In genomic region chr22:24592144-24592845, GRCh38 we compare ENCODE assay signal across 8 cellular contexts. TPM values are rescaled to one million over a fixed set of nuclear protein-coding genes. Genes with fewer than 3 reads are reported as not detected.
A peak's percentile ranks its signal among the peaks of the same experiment; 100 is the strongest.
DNase-seq lines count a peak whose midpoint lies in the region; ATAC-seq and TF ChIP-seq lines count a peak whose summit lies in the region.

No MANE protein-coding gene starts in this region.

- H3K4me1 Mint-ChIP-seq in activated CD8-positive, alpha-beta memory T cell treated with anti-CD3 and anti-CD28 coated beads, Interleukin-2, amount 10 ng/mL, durations not matched to agents 7 days and 5 days, result peaks cover 6% of the 10 kb centered on the region
- H3K4me1 Mint-ChIP-seq in naive thymus-derived CD4-positive, alpha-beta T cell, result peaks cover 0 to 11% (median 6%) of the 10 kb centered on the region in 7 donors

- peak overlapping the region; percentile 40 for H3K27ac Mint-ChIP-seq in activated CD8-positive, alpha-beta memory T cell treated with anti-CD3 and anti-CD28 coated beads, Interleukin-2, amount 10 ng/mL, durations not matched to agents 7 days and 5 days
- H3K27ac Mint-ChIP-seq in naive thymus-derived CD4-positive, alpha-beta T cell, result peak overlapping the region in 2 of 9 donors; percentile 46 to 54

- TF ChIP-seq CTCF in RWPE1 (conservative IDR thresholded peaks at IDR 0.05; ENCODE audit: low read depth) (no peak), epithelial cell of proximal tubule (conservative IDR thresholded peaks at IDR 0.05; ENCODE audit: low read depth, low read length) (no peak)

- no peaks in the 10 kb centered on the region for H3K4me1 ChIP-seq in naive thymus-derived CD4-positive, alpha-beta T cell (ENCODE audit: control insufficient read depth in 2 of 2, insufficient read depth in 2 of 2, low read length in 2 of 2)

- H3K27ac ChIP-seq in RWPE1, result peak overlapping the region; percentile 76
- H3K27ac ChIP-seq in naive thymus-derived CD4-positive, alpha-beta T cell (ENCODE audit: low read depth, low read length), result no peak overlapping the region

- H3K4me3 Mint-ChIP-seq in activated CD8-positive, alpha-beta memory T cell treated with anti-CD3 and anti-CD28 coated beads, Interleukin-2, amount 10 ng/mL, durations not matched to agents 7 days and 5 days, result peak overlapping the region; percentile 75
- H3K4me3 Mint-ChIP-seq in naive thymus-derived CD4-positive, alpha-beta T cell, result peak overlapping the region; percentile 67 to 90 (median 82)

- no peaks in the 10 kb centered on the region for H3K9me3 ChIP-seq in naive thymus-derived CD4-positive, alpha-beta T cell (ENCODE audit: control insufficient read depth in 2 of 3, low read length in 3 of 3)

- H3K4me3 ChIP-seq in epithelial cell of proximal tubule (ENCODE audit: low read depth, low read length), result peak overlapping the region; percentile 69
- H3K4me3 ChIP-seq in naive thymus-derived CD4-positive, alpha-beta T cell (ENCODE audit: low read length), result no peak overlapping the region

- intact Hi-C loops in naive thymus-derived CD4-positive, alpha-beta T cell (cut with micrococcal nuclease), result no loop called here

- no peak for DNase-seq in activated CD8-positive, alpha-beta memory T cell treated with anti-CD3 and anti-CD28 coated beads, Interleukin-2, amount 10 ng/mL, durations not matched to agents 7 days and 5 days
- no peak for DNase-seq in activated CD8-positive, alpha-beta memory T cell treated with anti-CD3 and anti-CD28 coated beads, Interleukin-2, amount 50 U/mL, for 48 hours
- DNase-seq in RWPE1 (ENCODE audit: low spot score) (peak; percentile 10), epithelial cell of proximal tubule (ENCODE audit: low read depth) (no peak), NCI-H1092 treated with DMSO at 0.1 percent for 48 hours (lab: John Stamatoyannopoulos, UW) (no peak), left lobe of liver (ENCODE audit: low spot score) (no peak)
- DNase-seq in naive thymus-derived CD4-positive, alpha-beta T cell, result peak in 1 of 9 donors; percentile 41

- H3K27me3 ChIP-seq in naive thymus-derived CD4-positive, alpha-beta T cell (ENCODE audit: control insufficient read depth in 2 of 2, insufficient read depth in 2 of 2, low read length in 2 of 2), result no peaks in the 10 kb centered on the region

- no peaks in the 10 kb centered on the region for H3K9me3 Mint-ChIP-seq in activated CD8-positive, alpha-beta memory T cell treated with anti-CD3 and anti-CD28 coated beads, Interleukin-2, amount 10 ng/mL, durations not matched to agents 7 days and 5 days (ENCODE audit: low read depth)
- no peaks in the 10 kb centered on the region for H3K9me3 Mint-ChIP-seq in naive thymus-derived CD4-positive, alpha-beta T cell

- peaks cover 0 to 4% (median 0%) of the 10 kb centered on the region in 3 experiments for H3K36me3 ChIP-seq in naive thymus-derived CD4-positive, alpha-beta T cell (ENCODE audit: control insufficient read depth in 2 of 3, insufficient read depth in 3 of 3, low read length in 3 of 3)

- peak; percentile 13 for ATAC-seq in activated CD8-positive, alpha-beta memory T cell treated with anti-CD3 and anti-CD28 coated beads, Interleukin-2, amount 10 ng/mL, durations not matched to agents 7 days and 5 days
- no peak for ATAC-seq in naive thymus-derived CD4-positive, alpha-beta T cell
- ATAC-seq in left lobe of liver (no peak), HG03439 (IDR thresholded peaks at IDR 0.05; ENCODE audit: unreplicated experiment) (no peak)

- CTCF ChIA-PET in activated CD8-positive, alpha-beta memory T cell treated with anti-CD3 and anti-CD28 coated beads, Interleukin-2, amount 10 ng/mL, durations not matched to agents 7 days and 5 days (lab: Charles Lee), result interaction anchor here (0.6 kb wide), 1 partner anchor 28 kb away, joined by 3 read pairs; no protein-coding TSS in a partner anchor
- CTCF ChIA-PET in RWPE1 (lab: Yijun Ruan, JAX), result interaction anchor here (0.6 kb wide), 1 partner anchor 168 kb away, joined by 3 read pairs; no protein-coding TSS in a partner anchor
- CTCF ChIA-PET in naive thymus-derived CD4-positive, alpha-beta T cell (lab: Charles Lee), result no interaction called here

- H3K36me3 Mint-ChIP-seq in activated CD8-positive, alpha-beta memory T cell treated with anti-CD3 and anti-CD28 coated beads, Interleukin-2, amount 10 ng/mL, durations not matched to agents 7 days and 5 days, result no peaks in the 10 kb centered on the region
- peaks cover 0 to 9% (median 0%) of the 10 kb centered on the region in 5 donors for H3K36me3 Mint-ChIP-seq in naive thymus-derived CD4-positive, alpha-beta T cell

- POLR2A ChIA-PET in RWPE1 (lab: Yijun Ruan, JAX; ENCODE audit: low non-redundant PET), result no interaction called here
- POLR2A ChIA-PET in naive thymus-derived CD4-positive, alpha-beta T cell (lab: Charles Lee), result no interaction called here

- H3K27me3 Mint-ChIP-seq in activated CD8-positive, alpha-beta memory T cell treated with anti-CD3 and anti-CD28 coated beads, Interleukin-2, amount 10 ng/mL, durations not matched to agents 7 days and 5 days, result peaks cover 5% of the 10 kb centered on the region
- H3K27me3 Mint-ChIP-seq in naive thymus-derived CD4-positive, alpha-beta T cell, result peaks cover 0 to 12% (median 4%) of the 10 kb centered on the region in 5 donors

RNA-seq across cellular contexts. Expression of gene LRRC75B, which starts 0.6 kb away (rescaled TPM):
- 1 to 10 TPM; 1.6 to 2.1 TPM for total RNA-seq in activated CD8-positive, alpha-beta memory T cell treated with anti-CD3 and anti-CD28 coated beads, Interleukin-2, amount 10 ng/mL, durations not matched to agents 7 days and 5 days
- total RNA-seq in epithelial cell of proximal tubule, result 8.9 and 14.1 TPM in 2 replicates
- 1 to 10 TPM in 2 of 5 experiments, not detected in 3; 2.4 to 2.5 TPM for total RNA-seq in naive thymus-derived CD4-positive, alpha-beta T cell
- not detected for polyA plus RNA-seq in naive thymus-derived CD4-positive, alpha-beta T cell
- 37.7 TPM for total RNA-seq in left lobe of liver

RNA-seq across cellular contexts. Expression of gene GGT1, which starts 10.7 kb away (rescaled TPM):
- total RNA-seq in activated CD8-positive, alpha-beta memory T cell treated with anti-CD3 and anti-CD28 coated beads, Interleukin-2, amount 10 ng/mL, durations not matched to agents 7 days and 5 days, result 10 to 100 TPM; 51.2 to 66.0 TPM
- total RNA-seq in epithelial cell of proximal tubule (14.5 and 32.1 TPM in 2 replicates), left lobe of liver (166 TPM)
- total RNA-seq in naive thymus-derived CD4-positive, alpha-beta T cell, result 10 to 100 TPM; 11.5 to 95.9 (median 12.8) TPM
- 1 to 10 TPM; 1.1 to 2.4 TPM for polyA plus RNA-seq in naive thymus-derived CD4-positive, alpha-beta T cell

RNA-seq across cellular contexts. Expression of gene SNRPD3, which starts 36.5 kb away (rescaled TPM):
- total RNA-seq in activated CD8-positive, alpha-beta memory T cell treated with anti-CD3 and anti-CD28 coated beads, Interleukin-2, amount 10 ng/mL, durations not matched to agents 7 days and 5 days, result 100 to 1,000 TPM; 132 to 139 TPM
- total RNA-seq in epithelial cell of proximal tubule (219 and 256 TPM in 2 replicates), left lobe of liver (37.7 TPM)
- 10 to 100 TPM; 47.5 to 94.5 (median 73.9) TPM for total RNA-seq in naive thymus-derived CD4-positive, alpha-beta T cell
- polyA plus RNA-seq in naive thymus-derived CD4-positive, alpha-beta T cell, result 10 to 100 TPM; 84.2 to 95.1 TPM

RNA-seq across cellular contexts. Expression of gene GUCD1, which starts 37.4 kb away (rescaled TPM):
- 100 to 1,000 TPM; 130 to 150 TPM for total RNA-seq in activated CD8-positive, alpha-beta memory T cell treated with anti-CD3 and anti-CD28 coated beads, Interleukin-2, amount 10 ng/mL, durations not matched to agents 7 days and 5 days
- total RNA-seq in epithelial cell of proximal tubule (102 and 120 TPM in 2 replicates), left lobe of liver (192 TPM)
- 100 to 1,000 TPM in 1 of 5 experiments, 10 to 100 TPM in 4; 57.9 to 131 (median 63.4) TPM for total RNA-seq in naive thymus-derived CD4-positive, alpha-beta T cell
- polyA plus RNA-seq in naive thymus-derived CD4-positive, alpha-beta T cell, result 10 to 100 TPM; 33.1 to 54.5 TPM
